Comparison of ENCODE assay signal across 21 cellular contexts in the genomic region with DNA sequence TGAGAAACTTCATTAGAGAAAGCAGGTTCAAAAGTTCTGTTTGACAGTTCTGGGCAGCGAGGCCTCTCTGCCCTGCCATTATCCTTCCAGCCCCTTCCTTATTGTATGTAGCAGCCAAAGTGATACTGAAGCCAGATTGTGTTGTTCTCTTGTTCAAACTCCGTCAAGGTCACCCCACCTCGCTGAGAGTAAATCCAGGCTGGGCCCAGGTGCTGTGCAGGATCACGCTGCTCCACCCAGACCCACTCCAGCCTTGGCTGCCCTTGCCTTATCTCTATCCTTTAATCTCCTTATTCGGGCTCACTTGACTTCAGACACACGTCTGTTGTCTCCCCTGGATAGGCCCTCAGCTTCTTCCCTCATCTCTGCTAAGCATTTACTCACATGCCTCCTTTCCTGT.
"Had no signal": no experiment of that assay in that cellular context is flagged by ENCODE, and none has a peak within 500 bp of the region (broad histone marks: within the 10 kb centered on the region; RNA-seq: fewer than 3 reads in every experiment).

No MANE protein-coding gene starts in this region.

- H3K9me3 Mint-ChIP-seq: activated T-cell treated with anti-CD3 and anti-CD28 coated beads, Interleukin-2, amount 50 U/mL, for 24 hours; activated T-helper 17 cell treated with anti-CD3 and anti-CD28 coated beads, Interleukin-2, amount 50 U/mL, for 72 hours; effector memory CD8-positive, alpha-beta T cell; nephron progenitor cell had no signal

- ATAC-seq: activated T-helper 17 cell treated with anti-CD3 and anti-CD28 coated beads, Interleukin-2, amount 50 U/mL, for 72 hours; effector memory CD8-positive, alpha-beta T cell; gastrocnemius medialis had no signal

- H3K36me3 Mint-ChIP-seq: activated naive CD8-positive, alpha-beta T cell had no signal

- H3K4me3 Mint-ChIP-seq: activated naive CD8-positive, alpha-beta T cell; activated T-cell treated with anti-CD3 and anti-CD28 coated beads, Interleukin-2, amount 50 U/mL, for 24 hours; activated T-helper 17 cell treated with anti-CD3 and anti-CD28 coated beads, Interleukin-2, amount 50 U/mL, for 72 hours; effector memory CD8-positive, alpha-beta T cell; nephron progenitor cell had no signal

- H3K27me3 Mint-ChIP-seq: activated naive CD8-positive, alpha-beta T cell; activated T-cell treated with anti-CD3 and anti-CD28 coated beads, Interleukin-2, amount 50 U/mL, for 24 hours; activated T-helper 17 cell treated with anti-CD3 and anti-CD28 coated beads, Interleukin-2, amount 50 U/mL, for 72 hours; effector memory CD8-positive, alpha-beta T cell had no signal

- DNase-seq: activated CD4-positive, alpha-beta T cell treated with anti-CD3 and anti-CD28 coated beads, Interleukin-2, amount 50 U/mL, for 4 hours; activated CD8-positive, alpha-beta memory T cell treated with anti-CD3 and anti-CD28 coated beads for 24 hours; activated CD8-positive, alpha-beta memory T cell treated with anti-CD3 and anti-CD28 coated beads, Interleukin-2, amount 50 U/mL, for 4 hours; activated T-cell treated with anti-CD3 and anti-CD28 coated beads, Interleukin-2, amount 50 U/mL, for 24 hours; adrenal gland; colonic mucosa; dorsolateral prefrontal cortex; effector memory CD8-positive, alpha-beta T cell; esophagus squamous epithelium; gastrocnemius medialis; hypothalamus; nephron progenitor cell; occipital lobe; posterior cingulate gyrus; sigmoid colon; stimulated activated CD4-positive, alpha-beta T cell treated with anti-CD3 and anti-CD28 coated beads, Interleukin-15, amount 100 ng/mL, for 24 hours; stimulated activated CD4-positive, alpha-beta T cell treated with anti-CD3 and anti-CD28 coated beads, Interleukin-2, amount 100 ng/mL, for 48 hours; stimulated activated naive CD4-positive, alpha-beta T cell treated with Interleukin-2 at 50 U/mL for 16 hours; upper lobe of left lung had no signal

- H3K4me1 Mint-ChIP-seq: activated T-helper 17 cell treated with anti-CD3 and anti-CD28 coated beads, Interleukin-2, amount 50 U/mL, for 72 hours had no signal

- H3K27ac Mint-ChIP-seq: activated naive CD8-positive, alpha-beta T cell; activated T-cell treated with anti-CD3 and anti-CD28 coated beads, Interleukin-2, amount 50 U/mL, for 24 hours; activated T-helper 17 cell treated with anti-CD3 and anti-CD28 coated beads, Interleukin-2, amount 50 U/mL, for 72 hours; effector memory CD8-positive, alpha-beta T cell; nephron progenitor cell had no signal
